ENCODE assay signal across 28 cellular contexts in the genomic region with DNA sequence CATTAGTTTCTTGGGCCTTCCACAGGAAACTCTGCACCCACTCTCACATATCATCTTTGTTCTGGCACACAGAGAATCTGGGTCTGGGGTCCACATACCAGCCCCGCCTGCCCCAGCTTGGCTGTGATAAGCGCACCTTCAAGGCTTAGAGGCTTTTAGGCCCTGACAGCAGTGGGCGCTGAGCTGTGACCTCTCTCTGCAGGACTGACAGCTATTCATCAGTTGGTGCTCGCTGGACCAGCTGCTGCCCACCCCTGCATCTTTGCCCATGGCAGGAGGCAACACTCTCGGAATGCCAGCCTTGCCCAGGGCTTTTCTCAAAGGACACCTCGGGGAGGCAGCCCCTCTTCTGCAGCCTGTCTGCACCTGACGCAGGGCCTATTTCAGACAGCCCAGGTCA.
"Had no signal": no experiment of that assay in that cellular context is flagged by ENCODE, and none has a peak within 500 bp of the region (broad histone marks: within the 10 kb centered on the region; RNA-seq: fewer than 3 reads in every experiment).

No MANE protein-coding gene starts in this region.

- H3K36me3 ChIP-seq: lower lobe of right lung, neutrophil, ovary, right atrium auricular region, right lobe of liver, stomach, thyroid gland, transverse colon, upper lobe of left lung, vagina had no signal

- H3K4me1 Mint-ChIP-seq: natural killer cell had no signal

- DNase-seq: hippocampal formation; kidney glomerular epithelial cell; left cardiac atrium; lower lobe of right lung; mammary epithelial cell; mesenchymal stem cell; naive B cell; natural killer cell; occipital lobe; ovary; right lobe of liver; stimulated activated CD4-positive, alpha-beta T cell treated with anti-CD3 and anti-CD28 coated beads, Interleukin-1b, Interleukin-23, amount 100 ng/mL, for 48 hours; stimulated activated CD4-positive, alpha-beta T cell treated with anti-CD3 and anti-CD28 coated beads, Interleukin-2, amount 100 ng/mL, for 48 hours; stimulated activated CD4-positive, alpha-beta T cell treated with anti-CD3 and anti-CD28 coated beads, Interleukin-4, amount 100 ng/mL, for 4 hours; stimulated activated CD8-positive, alpha-beta memory T cell treated with anti-CD3 and anti-CD28 coated beads, Interleukin-4, amount 100 ng/mL, for 48 hours; stimulated activated naive B cell treated with anti-CD40 and anti-IgM and Interleukin-4, amounts not matched to agents 10 μg/mL and 1 μg/mL and 100 μg/mL, for 72 hours; stimulated activated naive CD8-positive, alpha-beta T cell treated with anti-CD3 and anti-CD28 coated beads, Interleukin-15, Interleukin-2, amounts not matched to agents 100 U/mL and 50 U/mL, for 24 hours; stomach; testis; thyroid gland; transverse colon; upper lobe of left lung had no signal

- ATAC-seq: left cardiac atrium; left lobe of liver; lower lobe of right lung; natural killer cell; right lobe of liver; stimulated activated naive B cell treated with anti-CD40 and anti-IgM and Interleukin-4, amounts not matched to agents 10 μg/mL and 1 μg/mL and 100 μg/mL, for 72 hours; stimulated activated naive CD8-positive, alpha-beta T cell treated with anti-CD3 and anti-CD28 coated beads, Interleukin-15, Interleukin-2, amounts not matched to agents 100 U/mL and 50 U/mL, for 24 hours had no signal

- H3K36me3 Mint-ChIP-seq: naive B cell; natural killer cell; stimulated activated naive B cell treated with anti-CD40 and anti-IgM and Interleukin-4, amounts not matched to agents 10 μg/mL and 1 μg/mL and 100 μg/mL, for 72 hours had no signal

- H3K27ac ChIP-seq: lower lobe of right lung, neutrophil, ovary, right atrium auricular region, right lobe of liver, stomach, testis, thyroid gland, transverse colon, upper lobe of left lung, vagina had no signal

- H3K4me1 ChIP-seq: lower lobe of right lung, right atrium auricular region, right lobe of liver, stomach, testis, thyroid gland, transverse colon, vagina had no signal

- H3K4me2 ChIP-seq: smooth muscle cell had no signal

- H3K4me3 ChIP-seq: lower lobe of right lung, ovary, right atrium auricular region, right lobe of liver, smooth muscle cell, stomach, testis, thyroid gland, transverse colon, upper lobe of left lung, vagina had no signal

- H3K4me3 Mint-ChIP-seq: natural killer cell; stimulated activated naive B cell treated with anti-CD40 and anti-IgM and Interleukin-4, amounts not matched to agents 10 μg/mL and 1 μg/mL and 100 μg/mL, for 72 hours had no signal

- H3K9me3 Mint-ChIP-seq: naive B cell; natural killer cell; stimulated activated naive B cell treated with anti-CD40 and anti-IgM and Interleukin-4, amounts not matched to agents 10 μg/mL and 1 μg/mL and 100 μg/mL, for 72 hours had no signal

- H3K27me3 Mint-ChIP-seq: naive B cell; stimulated activated naive B cell treated with anti-CD40 and anti-IgM and Interleukin-4, amounts not matched to agents 10 μg/mL and 1 μg/mL and 100 μg/mL, for 72 hours had no signal

- H3K9me3 ChIP-seq: lower lobe of right lung, neutrophil, ovary, right atrium auricular region, right lobe of liver, stomach, testis, thyroid gland, transverse colon, upper lobe of left lung, vagina had no signal

- H3K27ac Mint-ChIP-seq: natural killer cell; progenitor cell of endocrine pancreas; stimulated activated naive B cell treated with anti-CD40 and anti-IgM and Interleukin-4, amounts not matched to agents 10 μg/mL and 1 μg/mL and 100 μg/mL, for 72 hours had no signal

- H3K27me3 ChIP-seq: neutrophil, ovary, right atrium auricular region, right lobe of liver, testis, thyroid gland, transverse colon, upper lobe of left lung, vagina had no signal
